ENCODE assay signal across 1 cellular context in the genomic region with DNA sequence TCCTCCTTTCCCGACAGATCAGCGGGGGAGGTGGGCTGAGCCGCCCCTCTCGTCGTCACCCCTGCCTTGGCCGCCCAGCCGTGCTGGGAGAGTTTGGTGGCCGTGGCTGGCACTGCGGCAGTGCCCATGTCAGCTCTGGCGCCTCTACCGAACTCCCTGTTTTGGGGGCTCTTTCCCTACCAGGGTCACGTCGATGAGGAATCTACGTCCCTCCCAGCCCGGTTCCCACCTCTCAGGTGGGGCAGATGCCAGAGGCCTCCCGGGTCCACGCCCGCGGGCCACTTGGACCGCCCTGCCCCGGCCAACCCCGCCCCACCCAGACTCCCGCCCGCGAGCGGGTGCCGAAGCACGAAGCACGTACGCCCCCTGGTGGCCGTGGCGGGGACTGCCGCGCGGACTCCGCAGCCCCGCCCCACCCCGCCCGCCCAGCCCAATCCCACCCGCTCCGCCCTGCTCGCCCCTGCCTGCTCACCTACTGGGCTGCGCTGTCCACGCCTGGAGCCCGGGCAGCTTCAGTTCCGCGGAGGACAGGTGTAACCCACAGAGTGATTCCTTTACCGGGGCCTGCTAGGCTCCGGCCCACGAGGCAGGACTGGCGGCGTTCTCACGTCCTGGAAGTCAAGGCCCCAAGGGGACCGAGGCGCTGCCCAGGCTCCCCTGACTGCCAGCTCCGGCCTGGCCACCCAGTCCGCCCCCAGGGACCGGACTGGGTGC.
A peak's percentile ranks its signal among the peaks of the same experiment; 100 is the strongest.
TF ChIP-seq lines count a peak whose summit lies in the region.

No MANE protein-coding gene starts in this region.

TF ChIP-seq in HepG2, 621 proteins besides CTCF, POLR2A, EP300 and RAD21 (continued from another document and continues in another):
- TF ChIP-seq CENPT (CRISPR knock-in tag; IDR thresholded peaks at IDR 0.05; ENCODE audit: low read depth) (no peak), ZNF430 (CRISPR knock-in tag; IDR thresholded peaks at IDR 0.05) (peak; percentile 42; the same call in 1 of the 2 replicates), POLR2AphosphoS2 (IDR thresholded peaks at IDR 0.05; ENCODE audit: low read depth, low read length) (no peak), ELF3 (CRISPR knock-in tag; IDR thresholded peaks at IDR 0.05) (no peak), ZNF768 (CRISPR knock-in tag; IDR thresholded peaks at IDR 0.05) (0 out of 2 replicates have a peak, but pooled peaks have one; percentile 24), RFXANK (CRISPR knock-in tag; IDR thresholded peaks at IDR 0.05) (no peak), CCDC6 (CRISPR knock-in tag; IDR thresholded peaks at IDR 0.05) (no peak), ZNF354B (CRISPR knock-in tag; IDR thresholded peaks at IDR 0.05) (no peak), TOE1 (CRISPR knock-in tag; IDR thresholded peaks at IDR 0.05) (no peak), ZNF432 (CRISPR knock-in tag; IDR thresholded peaks at IDR 0.05; ENCODE audit: borderline replicate concordance) (no peak), ATF7 (IDR thresholded peaks at IDR 0.05) (no peak), ATF7 (CRISPR knock-in tag; IDR thresholded peaks at IDR 0.05) (no peak), ZNF615 (CRISPR knock-in tag; IDR thresholded peaks at IDR 0.05; ENCODE audit: borderline replicate concordance) (no peak), HMG20B (CRISPR knock-in tag; conservative IDR thresholded peaks at IDR 0.05) (no peak), DMAP1 (CRISPR knock-in tag; IDR thresholded peaks at IDR 0.05) (peak; percentile 53; the same call in 1 of the 2 replicates), ZSCAN25 (CRISPR knock-in tag; IDR thresholded peaks at IDR 0.05) (no peak; the same call in 1 of the 2 replicates), SMARCC2 (IDR thresholded peaks at IDR 0.05) (no peak), ZNF598 (CRISPR knock-in tag; IDR thresholded peaks at IDR 0.05; ENCODE audit: borderline replicate concordance) (no peak), ZNF713 (CRISPR knock-in tag; IDR thresholded peaks at IDR 0.05) (no peak), PTBP1 (IDR thresholded peaks at IDR 0.05; ENCODE audit: low read depth, low read length, poor library complexity, severe bottlenecking) (no peak), HNRNPL (IDR thresholded peaks at IDR 0.05; ENCODE audit: low read depth, low read length) (peak; percentile 98), KMT2B (CRISPR knock-in tag; IDR thresholded peaks at IDR 0.05) (no peak), ZNF143 (CRISPR knock-in tag; IDR thresholded peaks at IDR 0.05) (no peak), DNMT3B (CRISPR knock-in tag; conservative IDR thresholded peaks at IDR 0.05) (no peak), ETV6 (CRISPR knock-in tag; conservative IDR thresholded peaks at IDR 0.05) (no peak)
- TF ChIP-seq, protein P1, sequence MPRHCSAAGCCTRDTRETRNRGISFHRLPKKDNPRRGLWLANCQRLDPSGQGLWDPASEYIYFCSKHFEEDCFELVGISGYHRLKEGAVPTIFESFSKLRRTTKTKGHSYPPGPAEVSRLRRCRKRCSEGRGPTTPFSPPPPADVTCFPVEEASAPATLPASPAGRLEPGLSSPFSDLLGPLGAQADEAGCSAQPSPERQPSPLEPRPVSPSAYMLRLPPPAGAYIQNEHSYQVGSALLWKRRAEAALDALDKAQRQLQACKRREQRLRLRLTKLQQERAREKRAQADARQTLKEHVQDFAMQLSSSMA (CRISPR knock-in tag; IDR thresholded peaks at IDR 0.05): no peak
- TF ChIP-seq, protein P2, sequence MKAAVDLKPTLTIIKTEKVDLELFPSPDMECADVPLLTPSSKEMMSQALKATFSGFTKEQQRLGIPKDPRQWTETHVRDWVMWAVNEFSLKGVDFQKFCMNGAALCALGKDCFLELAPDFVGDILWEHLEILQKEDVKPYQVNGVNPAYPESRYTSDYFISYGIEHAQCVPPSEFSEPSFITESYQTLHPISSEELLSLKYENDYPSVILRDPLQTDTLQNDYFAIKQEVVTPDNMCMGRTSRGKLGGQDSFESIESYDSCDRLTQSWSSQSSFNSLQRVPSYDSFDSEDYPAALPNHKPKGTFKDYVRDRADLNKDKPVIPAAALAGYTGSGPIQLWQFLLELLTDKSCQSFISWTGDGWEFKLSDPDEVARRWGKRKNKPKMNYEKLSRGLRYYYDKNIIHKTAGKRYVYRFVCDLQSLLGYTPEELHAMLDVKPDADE (CRISPR knock-in tag; IDR thresholded peaks at IDR 0.05): no peak
- TF ChIP-seq, protein P3, sequence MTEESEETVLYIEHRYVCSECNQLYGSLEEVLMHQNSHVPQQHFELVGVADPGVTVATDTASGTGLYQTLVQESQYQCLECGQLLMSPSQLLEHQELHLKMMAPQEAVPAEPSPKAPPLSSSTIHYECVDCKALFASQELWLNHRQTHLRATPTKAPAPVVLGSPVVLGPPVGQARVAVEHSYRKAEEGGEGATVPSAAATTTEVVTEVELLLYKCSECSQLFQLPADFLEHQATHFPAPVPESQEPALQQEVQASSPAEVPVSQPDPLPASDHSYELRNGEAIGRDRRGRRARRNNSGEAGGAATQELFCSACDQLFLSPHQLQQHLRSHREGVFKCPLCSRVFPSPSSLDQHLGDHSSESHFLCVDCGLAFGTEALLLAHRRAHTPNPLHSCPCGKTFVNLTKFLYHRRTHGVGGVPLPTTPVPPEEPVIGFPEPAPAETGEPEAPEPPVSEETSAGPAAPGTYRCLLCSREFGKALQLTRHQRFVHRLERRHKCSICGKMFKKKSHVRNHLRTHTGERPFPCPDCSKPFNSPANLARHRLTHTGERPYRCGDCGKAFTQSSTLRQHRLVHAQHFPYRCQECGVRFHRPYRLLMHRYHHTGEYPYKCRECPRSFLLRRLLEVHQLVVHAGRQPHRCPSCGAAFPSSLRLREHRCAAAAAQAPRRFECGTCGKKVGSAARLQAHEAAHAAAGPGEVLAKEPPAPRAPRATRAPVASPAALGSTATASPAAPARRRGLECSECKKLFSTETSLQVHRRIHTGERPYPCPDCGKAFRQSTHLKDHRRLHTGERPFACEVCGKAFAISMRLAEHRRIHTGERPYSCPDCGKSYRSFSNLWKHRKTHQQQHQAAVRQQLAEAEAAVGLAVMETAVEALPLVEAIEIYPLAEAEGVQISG (CRISPR knock-in tag; IDR thresholded peaks at IDR 0.05): peak; percentile 33; the same call in 1 of the 2 replicates
- TF ChIP-seq, protein P4, sequence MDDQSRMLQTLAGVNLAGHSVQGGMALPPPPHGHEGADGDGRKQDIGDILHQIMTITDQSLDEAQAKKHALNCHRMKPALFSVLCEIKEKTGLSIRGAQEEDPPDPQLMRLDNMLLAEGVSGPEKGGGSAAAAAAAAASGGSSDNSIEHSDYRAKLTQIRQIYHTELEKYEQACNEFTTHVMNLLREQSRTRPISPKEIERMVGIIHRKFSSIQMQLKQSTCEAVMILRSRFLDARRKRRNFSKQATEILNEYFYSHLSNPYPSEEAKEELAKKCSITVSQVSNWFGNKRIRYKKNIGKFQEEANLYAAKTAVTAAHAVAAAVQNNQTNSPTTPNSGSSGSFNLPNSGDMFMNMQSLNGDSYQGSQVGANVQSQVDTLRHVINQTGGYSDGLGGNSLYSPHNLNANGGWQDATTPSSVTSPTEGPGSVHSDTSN (CRISPR knock-in tag; IDR thresholded peaks at IDR 0.05; ENCODE audit: borderline replicate concordance): no peak
- TF ChIP-seq, protein P5, sequence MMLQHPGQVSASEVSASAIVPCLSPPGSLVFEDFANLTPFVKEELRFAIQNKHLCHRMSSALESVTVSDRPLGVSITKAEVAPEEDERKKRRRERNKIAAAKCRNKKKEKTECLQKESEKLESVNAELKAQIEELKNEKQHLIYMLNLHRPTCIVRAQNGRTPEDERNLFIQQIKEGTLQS (CRISPR knock-in tag; IDR thresholded peaks at IDR 0.05): no peak
- TF ChIP-seq, protein P6, sequence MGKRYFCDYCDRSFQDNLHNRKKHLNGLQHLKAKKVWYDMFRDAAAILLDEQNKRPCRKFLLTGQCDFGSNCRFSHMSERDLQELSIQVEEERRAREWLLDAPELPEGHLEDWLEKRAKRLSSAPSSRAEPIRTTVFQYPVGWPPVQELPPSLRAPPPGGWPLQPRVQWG (CRISPR knock-in tag; IDR thresholded peaks at IDR 0.05; ENCODE audit: borderline replicate concordance, low read depth): no peak
- TF ChIP-seq, protein P7, sequence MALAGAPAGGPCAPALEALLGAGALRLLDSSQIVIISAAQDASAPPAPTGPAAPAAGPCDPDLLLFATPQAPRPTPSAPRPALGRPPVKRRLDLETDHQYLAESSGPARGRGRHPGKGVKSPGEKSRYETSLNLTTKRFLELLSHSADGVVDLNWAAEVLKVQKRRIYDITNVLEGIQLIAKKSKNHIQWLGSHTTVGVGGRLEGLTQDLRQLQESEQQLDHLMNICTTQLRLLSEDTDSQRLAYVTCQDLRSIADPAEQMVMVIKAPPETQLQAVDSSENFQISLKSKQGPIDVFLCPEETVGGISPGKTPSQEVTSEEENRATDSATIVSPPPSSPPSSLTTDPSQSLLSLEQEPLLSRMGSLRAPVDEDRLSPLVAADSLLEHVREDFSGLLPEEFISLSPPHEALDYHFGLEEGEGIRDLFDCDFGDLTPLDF (CRISPR knock-in tag; IDR thresholded peaks at IDR 0.05): peak; percentile 68; the same call in 1 of the 2 replicates
- TF ChIP-seq, protein P8, sequence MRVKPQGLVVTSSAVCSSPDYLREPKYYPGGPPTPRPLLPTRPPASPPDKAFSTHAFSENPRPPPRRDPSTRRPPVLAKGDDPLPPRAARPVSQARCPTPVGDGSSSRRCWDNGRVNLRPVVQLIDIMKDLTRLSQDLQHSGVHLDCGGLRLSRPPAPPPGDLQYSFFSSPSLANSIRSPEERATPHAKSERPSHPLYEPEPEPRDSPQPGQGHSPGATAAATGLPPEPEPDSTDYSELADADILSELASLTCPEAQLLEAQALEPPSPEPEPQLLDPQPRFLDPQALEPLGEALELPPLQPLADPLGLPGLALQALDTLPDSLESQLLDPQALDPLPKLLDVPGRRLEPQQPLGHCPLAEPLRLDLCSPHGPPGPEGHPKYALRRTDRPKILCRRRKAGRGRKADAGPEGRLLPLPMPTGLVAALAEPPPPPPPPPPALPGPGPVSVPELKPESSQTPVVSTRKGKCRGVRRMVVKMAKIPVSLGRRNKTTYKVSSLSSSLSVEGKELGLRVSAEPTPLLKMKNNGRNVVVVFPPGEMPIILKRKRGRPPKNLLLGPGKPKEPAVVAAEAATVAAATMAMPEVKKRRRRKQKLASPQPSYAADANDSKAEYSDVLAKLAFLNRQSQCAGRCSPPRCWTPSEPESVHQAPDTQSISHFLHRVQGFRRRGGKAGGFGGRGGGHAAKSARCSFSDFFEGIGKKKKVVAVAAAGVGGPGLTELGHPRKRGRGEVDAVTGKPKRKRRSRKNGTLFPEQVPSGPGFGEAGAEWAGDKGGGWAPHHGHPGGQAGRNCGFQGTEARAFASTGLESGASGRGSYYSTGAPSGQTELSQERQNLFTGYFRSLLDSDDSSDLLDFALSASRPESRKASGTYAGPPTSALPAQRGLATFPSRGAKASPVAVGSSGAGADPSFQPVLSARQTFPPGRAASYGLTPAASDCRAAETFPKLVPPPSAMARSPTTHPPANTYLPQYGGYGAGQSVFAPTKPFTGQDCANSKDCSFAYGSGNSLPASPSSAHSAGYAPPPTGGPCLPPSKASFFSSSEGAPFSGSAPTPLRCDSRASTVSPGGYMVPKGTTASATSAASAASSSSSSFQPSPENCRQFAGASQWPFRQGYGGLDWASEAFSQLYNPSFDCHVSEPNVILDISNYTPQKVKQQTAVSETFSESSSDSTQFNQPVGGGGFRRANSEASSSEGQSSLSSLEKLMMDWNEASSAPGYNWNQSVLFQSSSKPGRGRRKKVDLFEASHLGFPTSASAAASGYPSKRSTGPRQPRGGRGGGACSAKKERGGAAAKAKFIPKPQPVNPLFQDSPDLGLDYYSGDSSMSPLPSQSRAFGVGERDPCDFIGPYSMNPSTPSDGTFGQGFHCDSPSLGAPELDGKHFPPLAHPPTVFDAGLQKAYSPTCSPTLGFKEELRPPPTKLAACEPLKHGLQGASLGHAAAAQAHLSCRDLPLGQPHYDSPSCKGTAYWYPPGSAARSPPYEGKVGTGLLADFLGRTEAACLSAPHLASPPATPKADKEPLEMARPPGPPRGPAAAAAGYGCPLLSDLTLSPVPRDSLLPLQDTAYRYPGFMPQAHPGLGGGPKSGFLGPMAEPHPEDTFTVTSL (CRISPR knock-in tag; IDR thresholded peaks at IDR 0.05; ENCODE audit: borderline replicate concordance): no peak
- TF ChIP-seq, protein P9, sequence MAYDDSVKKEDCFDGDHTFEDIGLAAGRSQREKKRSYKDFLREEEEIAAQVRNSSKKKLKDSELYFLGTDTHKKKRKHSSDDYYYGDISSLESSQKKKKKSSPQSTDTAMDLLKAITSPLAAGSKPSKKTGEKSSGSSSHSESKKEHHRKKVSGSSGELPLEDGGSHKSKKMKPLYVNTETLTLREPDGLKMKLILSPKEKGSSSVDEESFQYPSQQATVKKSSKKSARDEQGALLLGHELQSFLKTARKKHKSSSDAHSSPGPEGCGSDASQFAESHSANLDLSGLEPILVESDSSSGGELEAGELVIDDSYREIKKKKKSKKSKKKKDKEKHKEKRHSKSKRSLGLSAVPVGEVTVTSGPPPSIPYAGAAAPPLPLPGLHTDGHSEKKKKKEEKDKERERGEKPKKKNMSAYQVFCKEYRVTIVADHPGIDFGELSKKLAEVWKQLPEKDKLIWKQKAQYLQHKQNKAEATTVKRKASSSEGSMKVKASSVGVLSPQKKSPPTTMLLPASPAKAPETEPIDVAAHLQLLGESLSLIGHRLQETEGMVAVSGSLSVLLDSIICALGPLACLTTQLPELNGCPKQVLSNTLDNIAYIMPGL (CRISPR knock-in tag; IDR thresholded peaks at IDR 0.05; ENCODE audit: borderline replicate concordance in 1 of 2, low read depth in 1 of 2): peak in 1 of 2 experiments; percentile 39; a peak in 1 of 4 replicates
- TF ChIP-seq, protein P10, sequence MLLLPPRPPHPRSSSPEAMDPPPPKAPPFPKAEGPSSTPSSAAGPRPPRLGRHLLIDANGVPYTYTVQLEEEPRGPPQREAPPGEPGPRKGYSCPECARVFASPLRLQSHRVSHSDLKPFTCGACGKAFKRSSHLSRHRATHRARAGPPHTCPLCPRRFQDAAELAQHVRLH (CRISPR knock-in tag; IDR thresholded peaks at IDR 0.05; ENCODE audit: borderline replicate concordance, low read depth): no peak
- TF ChIP-seq, protein P11, sequence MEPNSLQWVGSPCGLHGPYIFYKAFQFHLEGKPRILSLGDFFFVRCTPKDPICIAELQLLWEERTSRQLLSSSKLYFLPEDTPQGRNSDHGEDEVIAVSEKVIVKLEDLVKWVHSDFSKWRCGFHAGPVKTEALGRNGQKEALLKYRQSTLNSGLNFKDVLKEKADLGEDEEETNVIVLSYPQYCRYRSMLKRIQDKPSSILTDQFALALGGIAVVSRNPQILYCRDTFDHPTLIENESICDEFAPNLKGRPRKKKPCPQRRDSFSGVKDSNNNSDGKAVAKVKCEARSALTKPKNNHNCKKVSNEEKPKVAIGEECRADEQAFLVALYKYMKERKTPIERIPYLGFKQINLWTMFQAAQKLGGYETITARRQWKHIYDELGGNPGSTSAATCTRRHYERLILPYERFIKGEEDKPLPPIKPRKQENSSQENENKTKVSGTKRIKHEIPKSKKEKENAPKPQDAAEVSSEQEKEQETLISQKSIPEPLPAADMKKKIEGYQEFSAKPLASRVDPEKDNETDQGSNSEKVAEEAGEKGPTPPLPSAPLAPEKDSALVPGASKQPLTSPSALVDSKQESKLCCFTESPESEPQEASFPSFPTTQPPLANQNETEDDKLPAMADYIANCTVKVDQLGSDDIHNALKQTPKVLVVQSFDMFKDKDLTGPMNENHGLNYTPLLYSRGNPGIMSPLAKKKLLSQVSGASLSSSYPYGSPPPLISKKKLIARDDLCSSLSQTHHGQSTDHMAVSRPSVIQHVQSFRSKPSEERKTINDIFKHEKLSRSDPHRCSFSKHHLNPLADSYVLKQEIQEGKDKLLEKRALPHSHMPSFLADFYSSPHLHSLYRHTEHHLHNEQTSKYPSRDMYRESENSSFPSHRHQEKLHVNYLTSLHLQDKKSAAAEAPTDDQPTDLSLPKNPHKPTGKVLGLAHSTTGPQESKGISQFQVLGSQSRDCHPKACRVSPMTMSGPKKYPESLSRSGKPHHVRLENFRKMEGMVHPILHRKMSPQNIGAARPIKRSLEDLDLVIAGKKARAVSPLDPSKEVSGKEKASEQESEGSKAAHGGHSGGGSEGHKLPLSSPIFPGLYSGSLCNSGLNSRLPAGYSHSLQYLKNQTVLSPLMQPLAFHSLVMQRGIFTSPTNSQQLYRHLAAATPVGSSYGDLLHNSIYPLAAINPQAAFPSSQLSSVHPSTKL (CRISPR knock-in tag; IDR thresholded peaks at IDR 0.05): no peak
